17 cellular contexts compared by ENCODE assay signal in genomic region chr22:27848005-27848404, GRCh38. TPM values are rescaled to one million over a fixed set of nuclear protein-coding genes. Genes with fewer than 3 reads are reported as not detected.
A peak's percentile ranks its signal among the peaks of the same experiment; 100 is the strongest.
DNase-seq lines count a peak whose midpoint lies in the region; ATAC-seq and TF ChIP-seq lines count a peak whose summit lies in the region.
"Had no signal": no experiment of that assay in that cellular context is flagged by ENCODE, and none has a peak within 500 bp of the region (broad histone marks: within the 10 kb centered on the region; RNA-seq: fewer than 3 reads in every experiment).

No MANE protein-coding gene starts in this region.

- H3K4me1 ChIP-seq in GM23338 (ENCODE audit: insufficient read depth): peaks cover 33% of the 10 kb centered on the region
- H3K4me1 ChIP-seq: HAP-1 had no signal

- H3K27ac Mint-ChIP-seq in GM23338 (peak overlapping the region; percentile 22; the same call in 1 of the 2 replicates), chondrocyte (ENCODE audit: unreplicated experiment) (peak overlapping the region; percentile 14), osteocyte (ENCODE audit: unreplicated experiment) (peak overlapping the region; percentile 12)

- no peaks in the 10 kb centered on the region for H4K20me1 ChIP-seq in GM23338 (replicated peaks; ENCODE audit: insufficient read depth)

- H3K27ac ChIP-seq in GM23338 (ENCODE audit: low read depth) (no peak overlapping the region), VCaP (0 out of 2 replicates have a peak overlapping the region, but pooled peaks have one; percentile 76)

- H3K27me3 Mint-ChIP-seq in GM23338 (ENCODE audit: insufficient read depth, low read depth, poor library complexity) (peaks cover 12% of the 10 kb centered on the region), chondrocyte (ENCODE audit: low read depth) (no peaks in the 10 kb centered on the region), osteocyte (ENCODE audit: unreplicated experiment) (no peaks in the 10 kb centered on the region)

- no peak overlapping the region for H3K4me2 ChIP-seq in GM23338

- H3K36me3 Mint-ChIP-seq in GM23338 (ENCODE audit: low read depth): peaks cover 25% of the 10 kb centered on the region
- peaks cover 13% of the 10 kb centered on the region for H3K36me3 Mint-ChIP-seq in chondrocyte (ENCODE audit: low read depth)
- H3K36me3 Mint-ChIP-seq in osteocyte (ENCODE audit: unreplicated experiment): peaks cover 25% of the 10 kb centered on the region

- H3K27me3 ChIP-seq in GM23338 (ENCODE audit: insufficient read depth): no peaks in the 10 kb centered on the region

- H3K4me1 Mint-ChIP-seq in GM23338: peaks cover 51% of the 10 kb centered on the region
- H3K4me1 Mint-ChIP-seq in chondrocyte (ENCODE audit: low read depth): peaks cover 76% of the 10 kb centered on the region
- peaks cover 86% of the 10 kb centered on the region for H3K4me1 Mint-ChIP-seq in osteocyte (ENCODE audit: unreplicated experiment)

- ATAC-seq in GM23338: no peak
- ATAC-seq in HG02571 (IDR thresholded peaks at IDR 0.05; ENCODE audit: unreplicated experiment): no peak

- peaks cover 11% of the 10 kb centered on the region for H3F3A ChIP-seq in GM23338 (replicated peaks; ENCODE audit: low read depth)

- peaks cover 12% of the 10 kb centered on the region for H3K36me3 ChIP-seq in GM23338 (ENCODE audit: insufficient read depth)

- no peak overlapping the region for H2AFZ ChIP-seq in GM23338

- H3K4me3 Mint-ChIP-seq in GM23338 (no peak overlapping the region), chondrocyte (ENCODE audit: unreplicated experiment) (no peak overlapping the region), osteocyte (ENCODE audit: unreplicated experiment) (no peak overlapping the region)

- H3K4me3 ChIP-seq in GM23338: no peak overlapping the region
- H3K4me3 ChIP-seq: HAP-1 had no signal

- no peaks in the 10 kb centered on the region for H3K79me2 ChIP-seq in GM23338 (replicated peaks; ENCODE audit: insufficient read depth)

- no peak for TF ChIP-seq CTCF in GM23338 (conservative IDR thresholded peaks at IDR 0.05; ENCODE audit: low read depth in 2 of 2)
- TF ChIP-seq CTCF in VCaP (conservative IDR thresholded peaks at IDR 0.05): no peak
- no peak for TF ChIP-seq CTCF in chondrocyte (IDR thresholded peaks at IDR 0.05)
- no peak for TF ChIP-seq CTCF in osteocyte (IDR thresholded peaks at IDR 0.05)

- DNase-seq in GM23338 (ENCODE audit: low spot score) (no peak), chondrocyte (ENCODE audit: low spot score) (no peak), osteocyte (ENCODE audit: extremely low spot score, unreplicated experiment) (no peak), NCI-H2227 treated with DMSO at 0.1 percent for 48 hours (lab: John Stamatoyannopoulos, UW) (no peak), DMS153 (lab: John Stamatoyannopoulos, UW) (no peak)
- DNase-seq: ACHN, C1 segment of cervical spinal cord, DND-41, NCI-H1105 treated with DMSO at 0.1 percent for 48 hours, NCI-H1694 treated with DMSO at 0.1 percent for 48 hours, NCI-H524, NCI-H82, OCI-M1, Right ventricle myocardium superior had no signal

- no peaks in the 10 kb centered on the region for H3K9me2 ChIP-seq in GM23338 (ENCODE audit: insufficient read depth)

- H3K9me3 Mint-ChIP-seq in GM23338 (no peaks in the 10 kb centered on the region), chondrocyte (ENCODE audit: low read depth) (no peaks in the 10 kb centered on the region), osteocyte (ENCODE audit: unreplicated experiment) (no peaks in the 10 kb centered on the region)

TF ChIP-seq in GM23338, 12 proteins besides CTCF, POLR2A, EP300 and RAD21 (continues in another document):
- TF ChIP-seq ZNF331 (CRISPR knock-in tag; IDR thresholded peaks at IDR 0.05; ENCODE audit: low read depth): no peak
- TF ChIP-seq JUNB (IDR thresholded peaks at IDR 0.05; ENCODE audit: unreplicated experiment): no peak
- no peak for TF ChIP-seq POLR2AphosphoS5 (IDR thresholded peaks at IDR 0.05; ENCODE audit: low read depth)
- TF ChIP-seq ZNF114 (CRISPR knock-in tag; IDR thresholded peaks at IDR 0.05): no peak
- no peak for TF ChIP-seq REST (IDR thresholded peaks at IDR 0.05; ENCODE audit: unreplicated experiment)
- no peak for TF ChIP-seq EZH2phosphoT487 (IDR thresholded peaks at IDR 0.05; ENCODE audit: unreplicated experiment)
- TF ChIP-seq EZH2 (IDR thresholded peaks at IDR 0.05; ENCODE audit: low read depth, unreplicated experiment): no peak
- no peak for TF ChIP-seq NANOG (IDR thresholded peaks at IDR 0.05; ENCODE audit: borderline replicate concordance)
- TF ChIP-seq ETS1 (IDR thresholded peaks at IDR 0.05): no peak
- TF ChIP-seq CREB1 (CRISPR knock-in tag; IDR thresholded peaks at IDR 0.05; ENCODE audit: low read depth): no peak
- TF ChIP-seq STAT1 (IDR thresholded peaks at IDR 0.05; ENCODE audit: unreplicated experiment): no peak

RNA-seq across cellular contexts. Expression of gene MN1, which starts 46.4 kb away (rescaled TPM):
- 6.8 and 7.2 TPM in 2 replicates for total RNA-seq in GM23338 (2014; rRNA removed; shearing (Covaris generic))
- polyA plus RNA-seq in GM23338 (2016; fragmentation: Nextera tagmentation; extraction: Ambion mirVana): 1.0 and 1.5 TPM in 2 replicates
- total RNA-seq in chondrocyte (119 to 156 TPM (median 121 TPM) in 3 replicates), osteocyte (145 and 153 TPM in 2 replicates)

Comparison
In these comparisons a context has a peak if more than half of its experiments do, and no peak if none do; other contexts are left out.
1. RNA of gene MN1, which starts 46.4 kb away (total RNA-seq): 145 to 153 TPM in osteocyte and 119 to 156 TPM in chondrocyte; 6.8 to 7.2 TPM in GM23338; every median in the first group is over 10 times any median in the second.
2. Peak in every context shown above with its lines, with median percentiles within 50 percentile points of each other: H3K27ac Mint-ChIP-seq.